ENCODE assay signal across 2 cellular contexts in genomic region chr2:30310955-30311354, GRCh38.
TF ChIP-seq lines count a peak whose summit lies in the region.

No MANE protein-coding gene starts in this region.

TF ChIP-seq in SK-N-SH treated with all-trans-retinoic acid at 6 μM for 48 hours, 23 proteins besides CTCF, POLR2A, EP300 and RAD21 (continued from another document):
- no peak for TF ChIP-seq PATZ1 (CRISPR knock-in tag; IDR thresholded peaks at IDR 0.05; ENCODE audit: borderline replicate concordance)
TF ChIP-seq in SK-N-SH treated with all-trans-retinoic acid at 6 μM for 48 hours: peak in this region for 0.

TF ChIP-seq in HepG2, 621 proteins besides CTCF, POLR2A, EP300 and RAD21 (continued from another document):
- TF ChIP-seq ZNF280B (CRISPR knock-in tag; IDR thresholded peaks at IDR 0.05; ENCODE audit: borderline replicate concordance) (no peak), PPARG (CRISPR knock-in tag; conservative IDR thresholded peaks at IDR 0.05) (no peak), XRCC5 (optimal IDR thresholded peaks at IDR 0.05; ENCODE audit: low read length) (no peak), TEF (CRISPR knock-in tag; IDR thresholded peaks at IDR 0.05) (no peak), CENPBD1 (CRISPR knock-in tag; IDR thresholded peaks at IDR 0.05; ENCODE audit: borderline replicate concordance, low read depth) (no peak), FOXM1 (CRISPR knock-in tag; IDR thresholded peaks at IDR 0.05) (no peak), HNF1A (IDR thresholded peaks at IDR 0.05; ENCODE audit: low read depth) (no peak), HNF1A (CRISPR knock-in tag; IDR thresholded peaks at IDR 0.05; ENCODE audit: borderline replicate concordance) (no peak), ZNF878 (CRISPR knock-in tag; IDR thresholded peaks at IDR 0.05) (no peak)
